In the genomic region with DNA sequence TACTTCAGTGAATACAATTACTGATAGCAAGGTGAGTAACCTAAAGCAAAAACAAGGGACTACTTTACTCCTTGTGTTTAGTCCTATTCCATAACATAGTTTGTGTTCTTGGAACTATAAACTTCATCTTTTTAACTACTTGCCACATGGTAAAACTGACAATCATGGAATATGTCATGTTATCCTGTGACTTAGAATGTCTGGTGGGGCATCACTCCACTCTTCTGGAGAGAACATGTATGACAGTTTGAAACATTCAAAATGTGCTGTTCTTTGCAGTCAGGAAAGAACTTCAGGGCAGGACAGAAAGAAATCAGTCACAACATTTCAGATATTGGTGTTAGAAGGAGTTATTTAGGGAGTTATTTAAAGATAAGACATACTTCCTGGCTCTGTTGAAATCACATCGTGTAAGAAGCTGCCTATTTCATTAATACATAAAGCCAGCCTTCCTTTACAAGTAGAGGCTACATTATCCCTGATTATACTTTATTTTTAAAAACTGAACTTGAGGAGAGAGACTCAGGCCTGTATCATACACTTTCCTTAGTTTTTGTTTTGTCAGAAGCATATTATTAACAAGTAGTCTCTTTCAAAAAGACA, we compare ENCODE assay signal across 7 cellular contexts.
DNase-seq lines count a peak whose midpoint lies in the region; ATAC-seq and TF ChIP-seq lines count a peak whose summit lies in the region.
"Not testable (repeated sequence)": the region's sequence is repeated elsewhere in the genome, so short reads cannot be mapped to it uniquely, and the experiment has no call there.

No MANE protein-coding gene starts in this region.

- not testable (repeated sequence) for H2BK120ac ChIP-seq in H9 (ENCODE audit: low read depth, low read length, poor library complexity, severe bottlenecking)

- not testable (repeated sequence) for H4K91ac ChIP-seq in H9 (ENCODE audit: insufficient read length, low read depth, low read length)

- H3K4me1 ChIP-seq in H9 (ENCODE audit: insufficient read depth, low read length); left ventricle myocardium inferior; osteoblast (ENCODE audit: insufficient read depth, low read length); upper lobe of right lung: not testable (repeated sequence)

- intact Hi-C loops in left ventricle myocardium inferior (cut with micrococcal nuclease); upper lobe of right lung (cut with DNase I): not testable (repeated sequence)

- H3K23me2 ChIP-seq in H9 (ENCODE audit: insufficient read length, low read depth, low read length, poor library complexity, severe bottlenecking) = not testable (repeated sequence)

- not testable (repeated sequence) for H3K4me3 Mint-ChIP-seq in H9

- H3K9me3 ChIP-seq in H9 (ENCODE audit: control insufficient read depth, low read depth, low read length); osteoblast (ENCODE audit: low read depth, low read length); upper lobe of right lung: not testable (repeated sequence)
- peaks cover 11% of the 10 kb centered on the region for H3K9me3 ChIP-seq in left ventricle myocardium inferior (replicated peaks)

- not testable (repeated sequence) for H3K9ac ChIP-seq in H9 (ENCODE audit: extremely low read depth, insufficient read length, low read length)

- H3K14ac ChIP-seq in H9 (ENCODE audit: insufficient read depth, low read length) = not testable (repeated sequence)

- not testable (repeated sequence) for H3K27ac Mint-ChIP-seq in H9

- not testable (repeated sequence) for H3K4me3 ChIP-seq in fibroblast of the aortic adventitia (ENCODE audit: low read depth, low read length); left ventricle myocardium inferior; osteoblast (ENCODE audit: insufficient read depth, low read length); upper lobe of right lung

- not testable (repeated sequence) for H3K79me1 ChIP-seq in H9 (ENCODE audit: insufficient read depth, low read depth, low read length, poor library complexity, severe bottlenecking)

- H3T11ph ChIP-seq in H9 (ENCODE audit: low read length) = not testable (repeated sequence)

- peak; percentile 25; the same call in 1 of the 3 replicates for TF ChIP-seq CTCF in H9 (conservative IDR thresholded peaks at IDR 0.05)
- not testable (repeated sequence) for TF ChIP-seq CTCF in fibroblast of the aortic adventitia (IDR thresholded peaks at IDR 0.05; ENCODE audit: insufficient read depth, low read length); upper lobe of right lung (IDR thresholded peaks at IDR 0.05)
- peak; percentile 11 for TF ChIP-seq CTCF in left ventricle myocardium inferior (IDR thresholded peaks at IDR 0.05; ENCODE audit: borderline replicate concordance)
- peak; percentile 12 for TF ChIP-seq CTCF in osteoblast (IDR thresholded peaks at IDR 0.05; ENCODE audit: extremely low read depth, low read depth, low read length)

- H2AFZ ChIP-seq in H9 (ENCODE audit: low read length); osteoblast (ENCODE audit: low read length): not testable (repeated sequence)

- not testable (repeated sequence) for H3K18ac ChIP-seq in H9 (ENCODE audit: insufficient read length, low read depth, low read length)

- H2BK12ac ChIP-seq in H9 (ENCODE audit: insufficient read length, low read depth, low read length) = not testable (repeated sequence)

- not testable (repeated sequence) for H3K36me3 ChIP-seq in left ventricle myocardium inferior; osteoblast (ENCODE audit: insufficient read depth, low read length); upper lobe of right lung

- not testable (repeated sequence) for H3K36me3 Mint-ChIP-seq in H9 (ENCODE audit: insufficient read depth in 1 of 3, low read depth in 3 of 3)

- peaks cover 15 to 16% of the 10 kb centered on the region in 2 experiments for H3K4me1 Mint-ChIP-seq in H9

- not testable (repeated sequence) for H4K5ac ChIP-seq in H9 (ENCODE audit: insufficient read length, low read depth, low read length)

- H4K8ac ChIP-seq in H9 (replicated peaks; ENCODE audit: insufficient read length, low read depth, low read length) = not testable (repeated sequence)

- not testable (repeated sequence) for H2BK5ac ChIP-seq in H9 (ENCODE audit: insufficient read length, low read length)

- H3K27ac ChIP-seq in H9 (ENCODE audit: insufficient read length, low read depth, low read length); left ventricle myocardium inferior (replicated peaks); osteoblast (ENCODE audit: low read depth, low read length); upper lobe of right lung: not testable (repeated sequence)

- not testable (repeated sequence) for H3K56ac ChIP-seq in H9 (ENCODE audit: insufficient read length, low read depth, low read length)

- H3K9me3 Mint-ChIP-seq in H9 = peaks cover 16 to 17% of the 10 kb centered on the region in 2 experiments

- not testable (repeated sequence) for H3K79me2 ChIP-seq in H9 (ENCODE audit: insufficient read depth, low read length); osteoblast (ENCODE audit: insufficient read depth, low read length)

- ATAC-seq in upper lobe of right lung = peak; percentile 30

- not testable (repeated sequence) for H3K23ac ChIP-seq in H9 (ENCODE audit: insufficient read length, low read depth, low read length)

- H2AK5ac ChIP-seq in H9 (ENCODE audit: insufficient read length, low read length) = not testable (repeated sequence)

- not testable (repeated sequence) for H3K4ac ChIP-seq in H9 (ENCODE audit: low read depth, low read length)

- H4K20me1 ChIP-seq in H9 (ENCODE audit: control insufficient read depth, insufficient read depth, insufficient read length); osteoblast (ENCODE audit: insufficient read depth, low read length): not testable (repeated sequence)

- not testable (repeated sequence) for DNase-seq in H9, left ventricle myocardium inferior, upper lobe of right lung
- DNase-seq in amniotic epithelial cell (ENCODE audit: low read depth) (peak; percentile 55), dermis microvascular lymphatic vessel endothelial cell (ENCODE audit: low read depth in 2 of 2) (peak; percentile 2 to 31), fibroblast of the aortic adventitia (ENCODE audit: low read depth) (peak; percentile 39), osteoblast (ENCODE audit: insufficient read length, low spot score, missing footprints) (peak; percentile 22)

- H3K27me3 ChIP-seq in H9 (ENCODE audit: insufficient read depth, low read length); left ventricle myocardium inferior (ENCODE audit: low read depth); osteoblast (ENCODE audit: insufficient read depth, low read length); upper lobe of right lung: not testable (repeated sequence)

- H3K27me3 Mint-ChIP-seq in H9 (ENCODE audit: low read depth) = not testable (repeated sequence)

- no CpG with 5 or more reads among the region's 1 CpG for WGBS in H9 (ENCODE audit: extremely low coverage, insufficient read length, low lambda C conversion rate)

- H2BK20ac ChIP-seq in H9 (ENCODE audit: low read depth, low read length, poor library complexity, severe bottlenecking) = not testable (repeated sequence)

- H2BK15ac ChIP-seq in H9 (ENCODE audit: low read depth, low read length) = not testable (repeated sequence)

- not testable (repeated sequence) for H3K4me2 ChIP-seq in H9 (ENCODE audit: insufficient read depth, insufficient read length, low read length); osteoblast (ENCODE audit: insufficient read depth, low read length)
